18 cellular contexts compared by ENCODE assay signal in genomic region chr11:79139900-79140299, GRCh38.
DNase-seq lines count a peak whose midpoint lies in the region; ATAC-seq, FAIRE-seq and TF ChIP-seq lines count a peak whose summit lies in the region.
"Had no signal": no experiment of that assay in that cellular context is flagged by ENCODE, and none has a peak within 500 bp of the region (broad histone marks: within the 10 kb centered on the region; RNA-seq: fewer than 3 reads in every experiment).

No MANE protein-coding gene starts in this region.

- peaks cover 2% of the 10 kb centered on the region for H3K27me3 Mint-ChIP-seq in activated CD4-positive, alpha-beta T cell treated with anti-CD3 and anti-CD28 coated beads for 36 hours
- peaks cover 2% of the 10 kb centered on the region for H3K27me3 Mint-ChIP-seq in GM23338 (ENCODE audit: insufficient read depth, low read depth, poor library complexity)
- H3K27me3 Mint-ChIP-seq: CD4-positive, CD25-positive, alpha-beta regulatory T cell had no signal

- H3K4me1 Mint-ChIP-seq in activated CD4-positive, alpha-beta T cell treated with anti-CD3 and anti-CD28 coated beads for 36 hours = no peaks in the 10 kb centered on the region
- H3K4me1 Mint-ChIP-seq in GM23338 = no peaks in the 10 kb centered on the region
- H3K4me1 Mint-ChIP-seq: CD4-positive, CD25-positive, alpha-beta regulatory T cell had no signal

- ATAC-seq in activated CD4-positive, alpha-beta T cell treated with anti-CD3 and anti-CD28 coated beads for 36 hours = peak; percentile 39
- ATAC-seq in GM23338 (no peak; the same call in 2 of the 3 replicates), GM21367 (IDR thresholded peaks at IDR 0.05; ENCODE audit: unreplicated experiment) (no peak)
- ATAC-seq: left lobe of liver, mucosa of descending colon, right cardiac atrium had no signal

- H3K4me1 ChIP-seq in GM23338 (ENCODE audit: insufficient read depth) = no peaks in the 10 kb centered on the region

- no peaks in the 10 kb centered on the region for H3K79me2 ChIP-seq in GM23338 (replicated peaks; ENCODE audit: insufficient read depth)

- POLR2A ChIA-PET in activated CD4-positive, alpha-beta T cell treated with anti-CD3 and anti-CD28 coated beads for 36 hours (lab: Charles Lee) = no interaction called here

- no peak overlapping the region for H3K27ac Mint-ChIP-seq in activated CD4-positive, alpha-beta T cell treated with anti-CD3 and anti-CD28 coated beads for 36 hours
- H3K27ac Mint-ChIP-seq in GM23338 = no peak overlapping the region
- H3K27ac Mint-ChIP-seq: CD4-positive, CD25-positive, alpha-beta regulatory T cell had no signal

- H3K4me3 Mint-ChIP-seq in activated CD4-positive, alpha-beta T cell treated with anti-CD3 and anti-CD28 coated beads for 36 hours = no peak overlapping the region
- H3K4me3 Mint-ChIP-seq in GM23338 = no peak overlapping the region
- H3K4me3 Mint-ChIP-seq: CD4-positive, CD25-positive, alpha-beta regulatory T cell had no signal

- H2AFZ ChIP-seq in GM23338 = no peak overlapping the region

- FAIRE-seq in frontal cortex (lab: Jason Lieb, UNC) = no peak

- no peaks in the 10 kb centered on the region for H3K27me3 ChIP-seq in GM23338 (ENCODE audit: insufficient read depth)
- H3K27me3 ChIP-seq: dorsolateral prefrontal cortex had no signal

- CTCF ChIA-PET in activated CD4-positive, alpha-beta T cell treated with anti-CD3 and anti-CD28 coated beads for 36 hours (lab: Charles Lee) = no interaction called here

- H3K27ac ChIP-seq in GM23338 (ENCODE audit: low read depth) = no peak overlapping the region

- H3K4me3 ChIP-seq in GM23338 = no peak overlapping the region
- H3K4me3 ChIP-seq: dorsolateral prefrontal cortex, mucosa of descending colon had no signal

- peaks cover 5% of the 10 kb centered on the region for H3K9me3 Mint-ChIP-seq in activated CD4-positive, alpha-beta T cell treated with anti-CD3 and anti-CD28 coated beads for 36 hours (ENCODE audit: low read depth)
- peaks cover 6% of the 10 kb centered on the region; the same call in 1 of the 3 replicates for H3K9me3 Mint-ChIP-seq in GM23338

- 0 out of 2 replicates have a peak, but pooled peaks cover 3% of the 10 kb centered on the region for H3F3A ChIP-seq in GM23338 (replicated peaks; ENCODE audit: low read depth)

- intact Hi-C loops in activated CD4-positive, alpha-beta T cell treated with anti-CD3 and anti-CD28 coated beads for 36 hours (cut with DNase I, micrococcal nuclease) = no loop called here

- no peak overlapping the region for H3K4me2 ChIP-seq in GM23338

- no peaks in the 10 kb centered on the region for H3K36me3 Mint-ChIP-seq in activated CD4-positive, alpha-beta T cell treated with anti-CD3 and anti-CD28 coated beads for 36 hours (ENCODE audit: low read depth)
- no peaks in the 10 kb centered on the region for H3K36me3 Mint-ChIP-seq in GM23338 (ENCODE audit: low read depth)
- H3K36me3 Mint-ChIP-seq: CD4-positive, CD25-positive, alpha-beta regulatory T cell had no signal

- peaks cover 5% of the 10 kb centered on the region; the same call in 1 of the 2 replicates for H3K9me2 ChIP-seq in GM23338 (ENCODE audit: insufficient read depth)

- TF ChIP-seq CTCF in GM23338 (conservative IDR thresholded peaks at IDR 0.05; ENCODE audit: low read depth in 2 of 2) = no peak

- H4K20me1 ChIP-seq in GM23338 (replicated peaks; ENCODE audit: insufficient read depth) = no peaks in the 10 kb centered on the region

- DNase-seq in activated CD4-positive, alpha-beta T cell treated with anti-CD3 and anti-CD28 coated beads for 36 hours = peak; percentile 8
- DNase-seq in activated CD4-positive, alpha-beta T cell treated with anti-CD3 and anti-CD28 coated beads for 4 hours = no peak
- DNase-seq in GM23338 (ENCODE audit: low spot score) = peak; percentile 11
- peak; percentile 28 for DNase-seq in NOMO-1 treated with DMSO at 0.1 percent for 48 hours (lab: John Stamatoyannopoulos, UW; ENCODE audit: unreplicated experiment)
- DNase-seq in left kidney (ENCODE audit: low read depth, low spot score) = peak; percentile 61
- DNase-seq in NCI-H1694 treated with DMSO at 0.1 percent for 48 hours (lab: John Stamatoyannopoulos, UW) = no peak
- DNase-seq in frontal cortex (ENCODE audit: low spot score in 2 of 2) = no peak
- DNase-seq: amniotic stem cell; DMS153; dorsolateral prefrontal cortex; mucosa of descending colon; NCI-H2029 treated with DMSO at 0.1 percent for 48 hours; NCI-H524 treated with DMSO at 0.1 percent for 48 hours; right cardiac atrium; stimulated activated naive CD4-positive, alpha-beta T cell treated with Interleukin-2 at 50 U/mL for 16 hours had no signal

- no peaks in the 10 kb centered on the region; the same call in 1 of the 2 replicates for H3K36me3 ChIP-seq in GM23338 (ENCODE audit: insufficient read depth)

TF ChIP-seq in GM23338, 12 proteins besides CTCF, POLR2A, EP300 and RAD21:
- no peak for TF ChIP-seq JUNB (IDR thresholded peaks at IDR 0.05; ENCODE audit: unreplicated experiment)

Comparison
In these comparisons a context has a peak if more than half of its experiments do, and no peak if none do; other contexts are left out.
1. DNase-seq: peak in activated CD4-positive, alpha-beta T cell treated with anti-CD3 and anti-CD28 coated beads for 36 hours (single experiment), GM23338 (single experiment), NOMO-1 treated with DMSO at 0.1 percent for 48 hours (single experiment) and left kidney (single experiment); none in activated CD4-positive, alpha-beta T cell treated with anti-CD3 and anti-CD28 coated beads for 4 hours (0 of 2), NCI-H1694 treated with DMSO at 0.1 percent for 48 hours (single experiment) and frontal cortex (0 of 2).